17 cellular contexts compared by ENCODE assay signal in the genomic region with DNA sequence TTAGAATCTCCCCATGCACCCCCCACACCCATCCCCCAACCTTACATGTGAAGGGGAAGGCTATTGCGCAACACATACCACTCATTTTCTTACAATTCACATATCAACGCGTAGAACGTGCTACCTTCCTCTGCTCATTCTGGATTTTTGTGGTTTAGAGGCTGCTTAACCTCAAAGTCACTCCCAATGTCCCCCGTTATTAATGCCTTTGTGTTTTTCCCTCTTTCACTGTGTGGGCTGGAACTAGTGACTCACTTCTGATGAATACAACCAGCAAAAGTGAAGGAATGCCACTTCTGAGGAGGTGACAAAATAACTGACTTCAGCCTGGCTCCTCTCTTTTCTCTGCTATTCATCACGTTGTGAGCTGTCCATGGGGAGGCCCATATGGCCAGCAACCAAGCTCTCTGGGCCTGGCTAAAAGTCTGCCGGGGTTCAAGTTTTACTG.
DNase-seq lines count a peak whose midpoint lies in the region; ATAC-seq and TF ChIP-seq lines count a peak whose summit lies in the region.
"Had no signal": no experiment of that assay in that cellular context is flagged by ENCODE, and none has a peak within 500 bp of the region (broad histone marks: within the 10 kb centered on the region; RNA-seq: fewer than 3 reads in every experiment).

No MANE protein-coding gene starts in this region.

- DNase-seq in A172 (ENCODE audit: low spot score), result peak; percentile 41
- DNase-seq in HS-5 (ENCODE audit: low read depth), result peak; percentile 82
- peak; percentile 51 for DNase-seq in SW480 (ENCODE audit: low spot score)
- peak; percentile 51 to 74 for DNase-seq in foreskin keratinocyte
- no peak for DNase-seq in heart right ventricle
- no peak for DNase-seq in cardiac septum (ENCODE audit: low spot score)
- DNase-seq: activated CD8-positive, alpha-beta T cell treated with anti-CD3 and anti-CD28 coated beads for 36 hours; activated gamma-delta T cell; colonic mucosa; DMS 273 treated with DMSO at 0.1 percent for 48 hours; NCI-H2171; transverse colon had no signal

- no peak overlapping the region for H3K27ac ChIP-seq in foreskin keratinocyte
- H3K27ac ChIP-seq in heart right ventricle, result no peak overlapping the region
- H3K27ac ChIP-seq: colonic mucosa, gastroesophageal sphincter, KMS-11, transverse colon had no signal

- H3K27me3 ChIP-seq in foreskin keratinocyte (peaks cover 2% of the 10 kb centered on the region), heart right ventricle (no peaks in the 10 kb centered on the region)
- H3K27me3 ChIP-seq: colonic mucosa, gastroesophageal sphincter, transverse colon had no signal

- 59 to 67% methylated on average over 7 of the region's 7 CpGs for WGBS in heart right ventricle, 2 donors

- H3K4me3 ChIP-seq in heart right ventricle, result no peak overlapping the region
- H3K4me3 ChIP-seq: colonic mucosa, gastroesophageal sphincter, HAP-1, transverse colon had no signal

- peaks cover 0 to 11% (median 0%) of the 10 kb centered on the region in 11 donors for H3K9me3 ChIP-seq in heart right ventricle
- H3K9me3 ChIP-seq: colonic mucosa, gastroesophageal sphincter, HAP-1, transverse colon had no signal

- ATAC-seq in foreskin keratinocyte, result peak; percentile 89
- ATAC-seq in heart right ventricle, result no peak
- no peak for ATAC-seq in activated CD4-positive, CD25-positive, alpha-beta regulatory T cell treated with anti-CD3 and anti-CD28 coated beads, Interleukin-2, amount 50 U/mL, for 24 hours
- no peak for ATAC-seq in GM19452 (IDR thresholded peaks at IDR 0.05; ENCODE audit: unreplicated experiment)
- ATAC-seq: activated CD8-positive, alpha-beta T cell treated with anti-CD3 and anti-CD28 coated beads for 36 hours; gastroesophageal sphincter had no signal

- TF ChIP-seq CTCF in foreskin keratinocyte (conservative IDR thresholded peaks at IDR 0.05), result no peak
- TF ChIP-seq CTCF in heart right ventricle (IDR thresholded peaks at IDR 0.05), result no peak

- H3K4me1 ChIP-seq in foreskin keratinocyte, result no peaks in the 10 kb centered on the region
- H3K4me1 ChIP-seq in heart right ventricle, result no peaks in the 10 kb centered on the region
- H3K4me1 ChIP-seq: colonic mucosa, gastroesophageal sphincter, HAP-1, transverse colon had no signal

- intact Hi-C loops in heart right ventricle (cut with DNase I), result no loop called here
- intact Hi-C loops in cardiac septum (cut with DNase I), result no loop called here

- no peaks in the 10 kb centered on the region for H3K36me3 ChIP-seq in heart right ventricle
- H3K36me3 ChIP-seq: colonic mucosa, gastroesophageal sphincter, HAP-1, transverse colon had no signal

Comparison
In these comparisons a context has a peak if more than half of its experiments do, and no peak if none do; other contexts are left out.
1. DNase-seq: peak in A172 (single experiment), HS-5 (single experiment), SW480 (single experiment) and foreskin keratinocyte (2 of 2); none in heart right ventricle (0 of 2) and cardiac septum (single experiment).